Comparison of ENCODE assay signal across 22 cellular contexts in the genomic region with DNA sequence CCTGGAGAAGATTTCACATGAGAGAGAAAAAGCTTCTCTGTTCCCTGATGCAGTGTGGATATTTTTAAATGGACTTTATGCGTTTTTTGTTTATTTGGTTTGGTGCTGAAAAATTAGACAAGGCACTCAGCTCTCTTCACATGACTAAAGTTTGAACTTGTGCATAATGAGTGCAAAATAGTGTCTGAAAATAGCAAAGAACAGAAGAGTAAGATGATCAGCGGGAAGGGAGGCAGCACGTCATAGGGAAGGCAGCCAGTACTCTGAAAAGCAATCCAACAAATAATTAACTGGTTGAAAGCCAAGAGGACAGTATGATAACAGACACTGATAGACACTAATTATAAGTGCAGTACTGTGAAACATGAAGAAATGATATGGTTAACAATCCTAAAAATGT. TPM values are rescaled to one million over a fixed set of nuclear protein-coding genes. Genes with fewer than 3 reads are reported as not detected.
DNase-seq lines count a peak whose midpoint lies in the region; ATAC-seq and TF ChIP-seq lines count a peak whose summit lies in the region.
"Had no signal": no experiment of that assay in that cellular context is flagged by ENCODE, and none has a peak within 500 bp of the region (broad histone marks: within the 10 kb centered on the region; RNA-seq: fewer than 3 reads in every experiment).

No MANE protein-coding gene starts in this region.

- H3K4me3 ChIP-seq in testis, result no peak overlapping the region
- H3K4me3 ChIP-seq: BLaER1, colonic mucosa, prostate gland had no signal

- no peak for TF ChIP-seq CTCF in testis (IDR thresholded peaks at IDR 0.05)

- DNase-seq in NCI-H1092 treated with DMSO at 0.1 percent for 48 hours (lab: John Stamatoyannopoulos, UW) (peak; percentile 23), NCI-H1092 (lab: John Stamatoyannopoulos, UW) (no peak), fibroblast of gingiva (ENCODE audit: low read depth) (peak; percentile 59), iris pigment epithelial cell (ENCODE audit: low read depth) (peak; percentile 49), testis (peak; percentile 49), NCI-H128 (lab: John Stamatoyannopoulos, UW; ENCODE audit: unreplicated experiment) (no peak)
- no peak for DNase-seq in activated CD4-positive, alpha-beta T cell treated with anti-CD3 and anti-CD28 coated beads, Interleukin-2, amount 50 U/mL, for 48 hours
- DNase-seq: 8988T; activated CD4-positive, alpha-beta T cell treated with anti-CD3 and anti-CD28 coated beads for 48 hours; activated CD8-positive, alpha-beta memory T cell treated with anti-CD3 and anti-CD28 coated beads, Interleukin-2, amount 50 U/mL, for 48 hours; activated gamma-delta T cell; amniotic stem cell; colonic mucosa; immature natural killer cell; NCI-H1436; NCI-H82 had no signal

- intact Hi-C loops in testis (cut with DNase I; ENCODE audit: low total_unique reads), result no loop called here

- no peaks in the 10 kb centered on the region for H3K36me3 ChIP-seq in testis (ENCODE audit: low read depth, missing control alignments)
- H3K36me3 ChIP-seq: colonic mucosa, prostate gland, thoracic aorta had no signal

- no peaks in the 10 kb centered on the region for H3K9me3 ChIP-seq in testis
- H3K9me3 ChIP-seq: colonic mucosa, prostate gland, thoracic aorta had no signal

- peaks cover 18% of the 10 kb centered on the region for H3K4me1 ChIP-seq in testis
- H3K4me1 ChIP-seq: prostate gland had no signal

- WGBS in testis, 2 donors, result 19 to 27% methylated on average over 3 of the region's 3 CpGs

- no peak for TF ChIP-seq POLR2A in testis (IDR thresholded peaks at IDR 0.05)

- H3K27me3 ChIP-seq in testis, result no peaks in the 10 kb centered on the region
- H3K27me3 ChIP-seq: BLaER1, colonic mucosa had no signal

- peak overlapping the region in 1 of 2 donors; percentile 17 for H3K27ac ChIP-seq in testis
- H3K27ac ChIP-seq: BLaER1, thoracic aorta had no signal

- ATAC-seq in HG02798 (IDR thresholded peaks at IDR 0.05; ENCODE audit: poor library complexity, unreplicated experiment), result no peak
- ATAC-seq: natural killer cell treated with Interleukin-12 subunit alpha and Interleukin-12 subunit beta and Interleukin-15 and Interleukin-18, amount 100 ng/mL, for 72 hours; SK-N-SH treated with all-trans-retinoic acid at 6 μM for 48 hours had no signal

RNA-seq across cellular contexts. Expression of gene CDKN3, which starts 46.6 kb away (rescaled TPM):
- total RNA-seq in testis, result 100 to 1,000 TPM in 1 of 2 donors, 10 to 100 TPM in 1; 99.0 to 160 TPM
- polyA plus RNA-seq in testis (ENCODE audit: insufficient read depth, low read depth, low replicate concordance), result 398 TPM

Comparison
In these comparisons a context has a peak if more than half of its experiments do, and no peak if none do; other contexts are left out.
1. DNase-seq: peak in NCI-H1092 treated with DMSO at 0.1 percent for 48 hours (single experiment), fibroblast of gingiva (single experiment), iris pigment epithelial cell (single experiment) and testis (single experiment); none in NCI-H1092 (single experiment), NCI-H128 (single experiment) and activated CD4-positive, alpha-beta T cell treated with anti-CD3 and anti-CD28 coated beads, Interleukin-2, amount 50 U/mL, for 48 hours (0 of 2).